Comparison of ENCODE assay signal across 15 cellular contexts in genomic region chr20:19913927-19914614, GRCh38.
A peak's percentile ranks its signal among the peaks of the same experiment; 100 is the strongest.
DNase-seq lines count a peak whose midpoint lies in the region; ATAC-seq and TF ChIP-seq lines count a peak whose summit lies in the region.
"Had no signal": no experiment of that assay in that cellular context is flagged by ENCODE, and none has a peak within 500 bp of the region (broad histone marks: within the 10 kb centered on the region; RNA-seq: fewer than 3 reads in every experiment).

No MANE protein-coding gene starts in this region.

- CTCF ChIA-PET in SK-N-SH (lab: Yijun Ruan, JAX): no interaction called here

- ATAC-seq in SK-N-SH treated with all-trans-retinoic acid at 6 μM for 48 hours (peak; percentile 34; the same call in 1 of the 3 replicates), HG02798 (IDR thresholded peaks at IDR 0.05; ENCODE audit: poor library complexity, unreplicated experiment) (no peak), GM18517 (IDR thresholded peaks at IDR 0.05; ENCODE audit: unreplicated experiment) (no peak)
- no peak for ATAC-seq in activated T-cell treated with anti-CD3 and anti-CD28 coated beads, Interleukin-2, amount 50 U/mL, for 72 hours (replicated peaks in 1 of 2)

- no peaks in the 10 kb centered on the region for H3K36me3 Mint-ChIP-seq in activated T-cell treated with anti-CD3 and anti-CD28 coated beads, Interleukin-2, amount 50 U/mL, for 72 hours (ENCODE audit: insufficient read depth in 2 of 2)

- 76% methylated on average over 10 of the region's 10 CpGs for WGBS in SK-N-SH (ENCODE audit: low lambda C conversion rate)
- WGBS in suprapubic skin: 79% methylated on average over 10 of the region's 10 CpGs

- no peak overlapping the region for H3K4me2 ChIP-seq in SK-N-SH

- no peaks in the 10 kb centered on the region for H3K36me3 ChIP-seq in SK-N-SH (replicated peaks in 1 of 2; ENCODE audit: control insufficient read depth in 1 of 2, insufficient read depth in 2 of 2, low read length in 1 of 2)
- no peaks in the 10 kb centered on the region for H3K36me3 ChIP-seq in suprapubic skin
- H3K36me3 ChIP-seq: cardiac muscle cell, left lung had no signal

- H3K4me1 Mint-ChIP-seq in activated T-cell treated with anti-CD3 and anti-CD28 coated beads, Interleukin-2, amount 50 U/mL, for 72 hours (ENCODE audit: low read depth): no peaks in the 10 kb centered on the region

- H3K27ac Mint-ChIP-seq in activated T-cell treated with anti-CD3 and anti-CD28 coated beads, Interleukin-2, amount 50 U/mL, for 72 hours: no peak overlapping the region

- H2AFZ ChIP-seq in SK-N-SH (ENCODE audit: low read depth): no peak overlapping the region

- no peaks in the 10 kb centered on the region for H3K9me2 ChIP-seq in SK-N-SH

- H3K27me3 ChIP-seq in SK-N-SH (ENCODE audit: insufficient read depth) (no peaks in the 10 kb centered on the region), suprapubic skin (no peaks in the 10 kb centered on the region)
- H3K27me3 ChIP-seq: cardiac muscle cell, left lung had no signal

- no peak for TF ChIP-seq CTCF in SK-N-SH (IDR thresholded peaks at IDR 0.05)
- no peak for TF ChIP-seq CTCF in suprapubic skin (IDR thresholded peaks at IDR 0.05)

- no peak overlapping the region for H3K4me3 ChIP-seq in SK-N-SH (ENCODE audit: low read depth in 2 of 2, low read length in 1 of 2)
- no peak overlapping the region for H3K4me3 ChIP-seq in suprapubic skin
- H3K4me3 ChIP-seq: cardiac muscle cell, left lung had no signal

- H3K9ac ChIP-seq in SK-N-SH: no peak overlapping the region

- DNase-seq in SK-N-SH (no peak), NCI-H69 (lab: John Stamatoyannopoulos, UW) (peak; percentile 52), epithelial cell of prostate (ENCODE audit: low read depth, low spot score) (peak; percentile 89), suprapubic skin (ENCODE audit: low spot score in 2 of 2) (peak in 1 of 2 donors; percentile 6)
- DNase-seq in activated T-cell treated with anti-CD3 and anti-CD28 coated beads, Interleukin-2, amount 50 U/mL, for 72 hours: no peak
- DNase-seq: activated T-cell treated with anti-CD3 and anti-CD28 coated beads, Interleukin-2, amount 50 U/mL, for 48 hours; KBM-7; left lung; nucleus accumbens; stimulated activated CD4-positive, alpha-beta T cell treated with anti-CD3 and anti-CD28 coated beads, Interleukin-4, amount 100 ng/mL, for 24 hours had no signal

- TF ChIP-seq EP300 in SK-N-SH (IDR thresholded peaks at IDR 0.05; ENCODE audit: borderline replicate concordance in 1 of 2, low read depth in 1 of 2, low read length in 1 of 2) (no peak), suprapubic skin (IDR thresholded peaks at IDR 0.05) (no peak)

- H3K4me1 ChIP-seq in SK-N-SH (ENCODE audit: control insufficient read depth in 1 of 2, insufficient read depth in 2 of 2, low read depth in 1 of 2, low read length in 1 of 2): peaks cover 0 to 7% of the 10 kb centered on the region in 2 experiments; a peak in 1 of 4 replicates
- peaks cover 50% of the 10 kb centered on the region for H3K4me1 ChIP-seq in suprapubic skin

- no peaks in the 10 kb centered on the region for H3K9me3 Mint-ChIP-seq in activated T-cell treated with anti-CD3 and anti-CD28 coated beads, Interleukin-2, amount 50 U/mL, for 72 hours

- H3K27me3 Mint-ChIP-seq in activated T-cell treated with anti-CD3 and anti-CD28 coated beads, Interleukin-2, amount 50 U/mL, for 72 hours (ENCODE audit: low read depth): peaks cover 13% of the 10 kb centered on the region

- no peaks in the 10 kb centered on the region for H4K20me1 ChIP-seq in SK-N-SH (ENCODE audit: insufficient read depth)

- H3K4me3 Mint-ChIP-seq in activated T-cell treated with anti-CD3 and anti-CD28 coated beads, Interleukin-2, amount 50 U/mL, for 72 hours: no peak overlapping the region

- no peaks in the 10 kb centered on the region for H3K79me2 ChIP-seq in SK-N-SH (ENCODE audit: insufficient read depth)

- TF ChIP-seq POLR2A in suprapubic skin (IDR thresholded peaks at IDR 0.05): no peak

- POLR2A ChIA-PET in SK-N-SH (lab: Yijun Ruan, JAX): no interaction called here

- TF ChIP-seq RAD21 in SK-N-SH (IDR thresholded peaks at IDR 0.05; ENCODE audit: low read length): no peak

- H3K9me3 ChIP-seq in SK-N-SH (no peaks in the 10 kb centered on the region), suprapubic skin (no peaks in the 10 kb centered on the region)
- H3K9me3 ChIP-seq: left lung had no signal

- no peaks in the 10 kb centered on the region for H3F3A ChIP-seq in SK-N-SH (replicated peaks; ENCODE audit: insufficient read depth)

- no peak overlapping the region for H3K27ac ChIP-seq in SK-N-SH (ENCODE audit: low read depth in 2 of 2, low read length in 1 of 2)
- H3K27ac ChIP-seq in epithelial cell of prostate: peak overlapping the region; percentile 75
- peak overlapping the region; percentile 50 for H3K27ac ChIP-seq in suprapubic skin
- H3K27ac ChIP-seq: cardiac muscle cell, VCaP had no signal

TF ChIP-seq in SK-N-SH treated with all-trans-retinoic acid at 6 μM for 48 hours, 23 proteins besides CTCF, POLR2A, EP300 and RAD21:
- TF ChIP-seq RARB (CRISPR knock-in tag; IDR thresholded peaks at IDR 0.05) (no peak), ARNTL (CRISPR knock-in tag; IDR thresholded peaks at IDR 0.05; ENCODE audit: borderline replicate concordance, low read depth) (no peak), CREB5 (CRISPR knock-in tag; IDR thresholded peaks at IDR 0.05; ENCODE audit: low read depth) (no peak), PPARA (CRISPR knock-in tag; IDR thresholded peaks at IDR 0.05; ENCODE audit: borderline replicate concordance) (no peak), ZFP3 (CRISPR knock-in tag; IDR thresholded peaks at IDR 0.05) (no peak), TCF4 (CRISPR knock-in tag; IDR thresholded peaks at IDR 0.05; ENCODE audit: borderline replicate concordance) (no peak)

TF ChIP-seq in SK-N-SH, 30 proteins besides CTCF, POLR2A, EP300 and RAD21:
- TF ChIP-seq CHD2 (IDR thresholded peaks at IDR 0.05; ENCODE audit: low read length, partially characterized antibody): no peak
- no peak for TF ChIP-seq RCOR1 (IDR thresholded peaks at IDR 0.05; ENCODE audit: low read length)
- TF ChIP-seq MEF2A (IDR thresholded peaks at IDR 0.05; ENCODE audit: borderline replicate concordance, low read depth): no peak
- no peak for TF ChIP-seq ELF1 (IDR thresholded peaks at IDR 0.05)
- TF ChIP-seq YY1 (IDR thresholded peaks at IDR 0.05; ENCODE audit: low read depth): no peak
- no peak for TF ChIP-seq USF1 (IDR thresholded peaks at IDR 0.05; ENCODE audit: borderline replicate concordance, low read depth)
- no peak for TF ChIP-seq MAX (IDR thresholded peaks at IDR 0.05; ENCODE audit: low read depth)
- TF ChIP-seq RXRA (IDR thresholded peaks at IDR 0.05; ENCODE audit: borderline replicate concordance, low read depth): no peak
- TF ChIP-seq FOXM1 (IDR thresholded peaks at IDR 0.05; ENCODE audit: low read depth): no peak
- no peak for TF ChIP-seq TEAD4 (IDR thresholded peaks at IDR 0.05; ENCODE audit: borderline replicate concordance, insufficient read depth)
- TF ChIP-seq TCF12 (IDR thresholded peaks at IDR 0.05): no peak
- TF ChIP-seq REST (IDR thresholded peaks at IDR 0.05; ENCODE audit: low read depth, low read length): no peak
- TF ChIP-seq EZH2phosphoT487 (IDR thresholded peaks at IDR 0.05; ENCODE audit: borderline replicate concordance, low read depth): no peak
- TF ChIP-seq GABPA (IDR thresholded peaks at IDR 0.05; ENCODE audit: low read depth): no peak
- no peak for TF ChIP-seq GATA2 (CRISPR knock-in tag; IDR thresholded peaks at IDR 0.05)

Comparison
In these comparisons a context has a peak if more than half of its experiments do, and no peak if none do; other contexts are left out.
1. DNase-seq: peak in NCI-H69 (single experiment) and epithelial cell of prostate (single experiment); none in SK-N-SH (single experiment) and activated T-cell treated with anti-CD3 and anti-CD28 coated beads, Interleukin-2, amount 50 U/mL, for 72 hours (0 of 2).
2. H3K27ac ChIP-seq: peak in epithelial cell of prostate (single experiment) and suprapubic skin (single experiment); none in SK-N-SH (0 of 2).